8 cellular contexts compared by ENCODE assay signal in the genomic region with DNA sequence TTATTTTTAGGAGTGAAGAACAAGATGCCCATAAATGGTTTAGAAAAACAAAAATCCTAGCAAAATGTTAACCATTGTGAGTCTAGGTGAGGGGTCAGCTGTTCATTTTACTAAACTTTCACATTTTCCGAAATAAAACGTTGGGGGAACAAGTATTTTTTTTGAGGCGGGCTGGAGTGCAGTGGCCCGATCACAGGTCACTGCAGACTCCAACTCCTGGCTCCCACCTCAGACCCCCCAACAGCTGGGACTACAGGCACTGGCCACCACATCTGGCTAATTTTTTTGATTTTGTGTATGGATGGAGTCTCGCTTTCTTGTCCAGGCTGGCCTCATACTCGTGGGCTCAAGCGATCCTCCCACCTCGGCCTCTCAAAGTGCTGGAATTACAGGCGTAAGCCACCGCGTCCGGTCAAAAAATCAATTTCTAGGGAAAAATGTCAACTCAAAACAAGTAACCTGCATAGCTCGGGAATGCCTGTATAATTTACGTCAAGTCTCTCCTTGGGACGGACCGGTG. TPM values are rescaled to one million over a fixed set of nuclear protein-coding genes. Genes with fewer than 3 reads are reported as not detected.
DNase-seq lines count a peak whose midpoint lies in the region; ATAC-seq and TF ChIP-seq lines count a peak whose summit lies in the region.

No MANE protein-coding gene starts in this region.

- no peak for TF ChIP-seq CTCF in foreskin fibroblast (IDR thresholded peaks at IDR 0.05; ENCODE audit: low read depth, low read length)

- no peaks in the 10 kb centered on the region for H3K27me3 Mint-ChIP-seq in activated T-cell treated with anti-CD3 and anti-CD28 coated beads, Interleukin-2, amount 50 U/mL, for 72 hours (ENCODE audit: low read depth)

- peak overlapping the region; percentile 97 for H3K27ac Mint-ChIP-seq in activated T-cell treated with anti-CD3 and anti-CD28 coated beads, Interleukin-2, amount 50 U/mL, for 72 hours

- ATAC-seq in activated T-cell treated with anti-CD3 and anti-CD28 coated beads, Interleukin-2, amount 50 U/mL, for 72 hours (replicated peaks in 1 of 2) = no peak
- ATAC-seq in GM21825 (IDR thresholded peaks at IDR 0.05; ENCODE audit: unreplicated experiment) = no peak

- in situ Hi-C loops in SK-MEL-5 (cut with HindIII; ENCODE audit: low pct_unique_long_range_greater_than_20kb, low sequenced_read_pairs) = no loop called here

- H3K4me1 Mint-ChIP-seq in activated T-cell treated with anti-CD3 and anti-CD28 coated beads, Interleukin-2, amount 50 U/mL, for 72 hours (ENCODE audit: low read depth) = peaks cover 23% of the 10 kb centered on the region

- H3K4me3 ChIP-seq in foreskin fibroblast (ENCODE audit: low read depth in 1 of 2, low read length in 2 of 2) = peak overlapping the region; percentile 71 to 76
- H3K4me3 ChIP-seq in skin epidermis = peak overlapping the region; percentile 27 to 68 (median 45)

- peaks cover 13 to 14% of the 10 kb centered on the region in 2 donors for H3K36me3 Mint-ChIP-seq in activated T-cell treated with anti-CD3 and anti-CD28 coated beads, Interleukin-2, amount 50 U/mL, for 72 hours (ENCODE audit: insufficient read depth in 2 of 2)

- no peaks in the 10 kb centered on the region for H3K9me3 Mint-ChIP-seq in activated T-cell treated with anti-CD3 and anti-CD28 coated beads, Interleukin-2, amount 50 U/mL, for 72 hours

- DNase-seq in activated T-cell treated with anti-CD3 and anti-CD28 coated beads, Interleukin-2, amount 50 U/mL, for 72 hours = no peak
- no peak for DNase-seq in activated T-cell treated with anti-CD3 and anti-CD28 coated beads, Interleukin-2, amount 50 U/mL, for 48 hours
- DNase-seq in SK-MEL-5 (ENCODE audit: low read depth, low spot score) = peak; percentile 0
- no peak for DNase-seq in foreskin fibroblast
- DNase-seq in stimulated activated CD4-positive, alpha-beta T cell treated with anti-CD3 and anti-CD28 coated beads, Interleukin-15, amount 100 ng/mL, for 24 hours = no peak
- no peak for DNase-seq in glomerular visceral epithelial cell (ENCODE audit: extremely low spot score)

- peak overlapping the region; percentile 97 for H3K4me3 Mint-ChIP-seq in activated T-cell treated with anti-CD3 and anti-CD28 coated beads, Interleukin-2, amount 50 U/mL, for 72 hours

- H3K27ac ChIP-seq in skin epidermis = peak overlapping the region in 20 of 21 experiments; percentile 67 to 97 (median 86)

RNA-seq across cellular contexts. Expression of a gene that starts 0.7 kb away (rescaled TPM):
- total RNA-seq in activated T-cell treated with anti-CD3 and anti-CD28 coated beads, Interleukin-2, amount 50 U/mL, for 72 hours = 10 to 100 TPM; 51.5 to 59.3 TPM
- 13.1 and 14.3 TPM in 2 replicates for total RNA-seq in SK-MEL-5 (2014; rRNA removed; shearing (Covaris generic))
- polyA plus RNA-seq in SK-MEL-5 (2015; cell fraction: cytosol; rRNA removed) = 20.6 and 23.6 TPM in 2 replicates
- polyA plus RNA-seq in SK-MEL-5 (2015; cell fraction: nucleus; rRNA removed) = 28.2 and 41.3 TPM in 2 replicates
